In genomic region chr19:36114763-36115452, GRCh38 we compare ENCODE assay signal across 1 cellular context.
A peak's percentile ranks its signal among the peaks of the same experiment; 100 is the strongest.
TF ChIP-seq lines count a peak whose summit lies in the region.

POLR2I (minus strand) TSS chr19:36114875; CDS start chr19:36114856, 19 bp downstream.

TF ChIP-seq in HepG2, 621 proteins besides CTCF, POLR2A, EP300 and RAD21 (continued from another document and continues in another):
- TF ChIP-seq PBX3 (CRISPR knock-in tag; IDR thresholded peaks at IDR 0.05; ENCODE audit: borderline replicate concordance) = peak; percentile 91
- TF ChIP-seq ZNF549 (CRISPR knock-in tag; IDR thresholded peaks at IDR 0.05) = no peak
- peak; percentile 80 for TF ChIP-seq ZNF563 (CRISPR knock-in tag; IDR thresholded peaks at IDR 0.05)
- peak; percentile 96 for TF ChIP-seq TFDP2 (CRISPR knock-in tag; IDR thresholded peaks at IDR 0.05)
- TF ChIP-seq FOXA1 (IDR thresholded peaks at IDR 0.05) = no peak
- TF ChIP-seq FOXA1 (CRISPR knock-in tag; IDR thresholded peaks at IDR 0.05) = peak; percentile 26; the same call in 1 of the 2 replicates
- 0 out of 2 replicates have a peak, but pooled peaks have one; percentile 81 for TF ChIP-seq IRX3 (CRISPR knock-in tag; IDR thresholded peaks at IDR 0.05; ENCODE audit: borderline replicate concordance, low read depth)
- TF ChIP-seq ETV6 (CRISPR knock-in tag; conservative IDR thresholded peaks at IDR 0.05) = peak; percentile 89; the same call in 1 of the 2 replicates
- TF ChIP-seq RARA (CRISPR knock-in tag; IDR thresholded peaks at IDR 0.05) = peak; percentile 30; the same call in 1 of the 2 replicates
- TF ChIP-seq THRA (CRISPR knock-in tag; IDR thresholded peaks at IDR 0.05; ENCODE audit: borderline replicate concordance) = peak; percentile 84; the same call in 1 of the 2 replicates
- TF ChIP-seq ZBED4 (CRISPR knock-in tag; IDR thresholded peaks at IDR 0.05; ENCODE audit: borderline replicate concordance) = peak; percentile 65; the same call in 1 of the 2 replicates
- TF ChIP-seq AHDC1 (CRISPR knock-in tag; IDR thresholded peaks at IDR 0.05; ENCODE audit: borderline replicate concordance) = no peak
- TF ChIP-seq ZNF572 (CRISPR knock-in tag; IDR thresholded peaks at IDR 0.05) = no peak
- TF ChIP-seq NRL (CRISPR knock-in tag; IDR thresholded peaks at IDR 0.05; ENCODE audit: borderline replicate concordance) = 0 out of 2 replicates have a peak, but pooled peaks have one; percentile 86
- peak; percentile 70; the same call in 1 of the 2 replicates for TF ChIP-seq ZNF12 (CRISPR knock-in tag; IDR thresholded peaks at IDR 0.05)
- peak; percentile 96 for TF ChIP-seq ZNF605 (CRISPR knock-in tag; IDR thresholded peaks at IDR 0.05)
- no peak for TF ChIP-seq HNF1A (IDR thresholded peaks at IDR 0.05; ENCODE audit: low read depth)
- peak; percentile 58; the same call in 1 of the 2 replicates for TF ChIP-seq HNF1A (CRISPR knock-in tag; IDR thresholded peaks at IDR 0.05; ENCODE audit: borderline replicate concordance)
- no peak for TF ChIP-seq ZNF512B (CRISPR knock-in tag; IDR thresholded peaks at IDR 0.05; ENCODE audit: borderline replicate concordance)
- no peak for TF ChIP-seq GTF3A (CRISPR knock-in tag; conservative IDR thresholded peaks at IDR 0.05)
- TF ChIP-seq SNAI1 (CRISPR knock-in tag; IDR thresholded peaks at IDR 0.05; ENCODE audit: borderline replicate concordance) = peak; percentile 92; the same call in 1 of the 2 replicates
- 0 out of 2 replicates have a peak, but pooled peaks have one; percentile 48 for TF ChIP-seq ZNF678 (CRISPR knock-in tag; IDR thresholded peaks at IDR 0.05)
- TF ChIP-seq ZFP41 (CRISPR knock-in tag; IDR thresholded peaks at IDR 0.05; ENCODE audit: borderline replicate concordance) = peak; percentile 89; the same call in 1 of the 2 replicates
- peak; percentile 99 for TF ChIP-seq YEATS4 (CRISPR knock-in tag; IDR thresholded peaks at IDR 0.05; ENCODE audit: borderline replicate concordance)
- TF ChIP-seq ZNF280B (CRISPR knock-in tag; IDR thresholded peaks at IDR 0.05; ENCODE audit: borderline replicate concordance) = peak; percentile 82
